ENCODE assay signal across 23 cellular contexts in the genomic region with DNA sequence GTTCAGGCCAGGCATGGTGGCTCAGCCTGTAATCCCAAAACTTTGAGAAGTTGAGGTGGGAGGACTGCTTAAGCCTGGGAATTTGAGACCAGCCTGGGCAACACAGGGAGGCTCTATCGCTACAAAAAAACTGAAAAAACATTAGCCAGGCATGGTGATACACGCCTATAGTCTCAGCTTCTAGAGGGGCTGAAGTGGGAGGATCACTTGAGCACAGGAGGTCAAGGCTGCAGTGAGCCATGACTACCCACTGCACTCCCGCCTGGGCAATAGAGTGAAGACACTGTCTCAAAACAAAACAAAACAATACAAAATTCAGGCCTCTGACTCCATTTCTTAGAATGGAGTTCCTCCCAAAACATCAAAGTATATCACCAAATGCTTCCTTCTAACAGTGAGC.
"Had no signal": no experiment of that assay in that cellular context is flagged by ENCODE, and none has a peak within 500 bp of the region (broad histone marks: within the 10 kb centered on the region; RNA-seq: fewer than 3 reads in every experiment).

No MANE protein-coding gene starts in this region.

- H3K27me3 ChIP-seq: hepatocyte, neural progenitor cell, ovary, spleen, stomach had no signal

- H3K4me1 Mint-ChIP-seq: neural progenitor cell had no signal

- H3K4me1 ChIP-seq: neural progenitor cell had no signal

- H3K27ac Mint-ChIP-seq: neural progenitor cell, progenitor cell of endocrine pancreas, type B pancreatic cell had no signal

- FAIRE-seq: urothelium cell line had no signal

- DNase-seq: effector CD4-positive, alpha-beta T cell; foreskin melanocyte; head of caudate nucleus; mammary epithelial cell; mucosa of descending colon; naive thymus-derived CD8-positive, alpha-beta T cell; nucleus accumbens; right cardiac atrium; spleen; stimulated activated CD4-positive, alpha-beta T cell treated with anti-CD3 and anti-CD28 coated beads, Interleukin-15, amount 100 ng/mL, for 24 hours; stimulated activated CD4-positive, alpha-beta T cell treated with anti-CD3 and anti-CD28 coated beads, Interleukin-1b, Interleukin-23, amount 100 ng/mL, for 48 hours; stimulated activated CD4-positive, alpha-beta T cell treated with anti-CD3 and anti-CD28 coated beads, Interleukin-4, amount 100 ng/mL, for 24 hours; stimulated activated naive CD4-positive, alpha-beta T cell; stomach; substantia nigra had no signal

- H3K4me2 ChIP-seq: hepatocyte, neural progenitor cell had no signal

- H3K9me3 ChIP-seq: mucosa of descending colon, ovary, spleen, stomach had no signal

- H3K27me3 Mint-ChIP-seq: naive thymus-derived CD8-positive, alpha-beta T cell; progenitor cell of endocrine pancreas; type B pancreatic cell had no signal

- H3K27ac ChIP-seq: coronary artery, hepatocyte, neural progenitor cell, stomach had no signal

- H3K9ac ChIP-seq: neural progenitor cell had no signal

- H3K4me3 Mint-ChIP-seq: naive thymus-derived CD8-positive, alpha-beta T cell; neural progenitor cell; type B pancreatic cell had no signal

- H2AFZ ChIP-seq: hepatocyte, neural progenitor cell had no signal

- H3K9me3 Mint-ChIP-seq: naive thymus-derived CD8-positive, alpha-beta T cell; neural progenitor cell; type B pancreatic cell had no signal

- ATAC-seq: left lobe of liver; mucosa of descending colon; naive thymus-derived CD8-positive, alpha-beta T cell; right cardiac atrium had no signal

- H3K4me3 ChIP-seq: coronary artery, hepatocyte, mucosa of descending colon, neural progenitor cell, ovary, spleen, stomach had no signal

- H3K36me3 ChIP-seq: ovary had no signal
